ENCODE assay signal across 8 cellular contexts in genomic region chr17:1716912-1717695, GRCh38. TPM values are rescaled to one million over a fixed set of nuclear protein-coding genes. Genes with fewer than 3 reads are reported as not detected.
A peak's percentile ranks its signal among the peaks of the same experiment; 100 is the strongest.
DNase-seq lines count a peak whose midpoint lies in the region; ATAC-seq and TF ChIP-seq lines count a peak whose summit lies in the region.

No MANE protein-coding gene starts in this region.

- H3K27ac ChIP-seq in right lobe of liver = peak overlapping the region; percentile 96 to 98 (median 97)

- peak; percentile 81 for TF ChIP-seq POLR2A in right lobe of liver (IDR thresholded peaks at IDR 0.05)

- peaks cover 0 to 32% (median 15%) of the 10 kb centered on the region in 4 donors for H3K4me1 ChIP-seq in right lobe of liver

- TF ChIP-seq CTCF in right lobe of liver (IDR thresholded peaks at IDR 0.05) = no peak

- no peaks in the 10 kb centered on the region for H3K27me3 Mint-ChIP-seq in activated CD4-positive, alpha-beta memory T cell treated with anti-CD3 and anti-CD28 coated beads for 36 hours

- POLR2A ChIA-PET in activated CD4-positive, alpha-beta memory T cell treated with anti-CD3 and anti-CD28 coated beads for 36 hours (lab: Charles Lee) = interaction anchor here (0.6 to 2.2 kb wide), 17 partner anchors 10 to 619 kb away, joined by 3 to 13 read pairs (median 4); partner anchors contain the start of genes HIC1, RILP, RPA1 and SMYD4

- H3K9me3 Mint-ChIP-seq in activated CD4-positive, alpha-beta memory T cell treated with anti-CD3 and anti-CD28 coated beads for 36 hours = no peaks in the 10 kb centered on the region

- 0% methylated on average over 10 of the region's 13 CpGs for WGBS in right lobe of liver (ENCODE audit: insufficient coverage, low coverage, low lambda C conversion rate, missing lambda C conversion rate)

- ATAC-seq in GM19372 (IDR thresholded peaks at IDR 0.05; ENCODE audit: low read depth, unreplicated experiment) = peak; percentile 47
- peak; percentile 34 for ATAC-seq in HG03571 (IDR thresholded peaks at IDR 0.05; ENCODE audit: unreplicated experiment)
- ATAC-seq in right lobe of liver = peak; percentile 55 to 71 (median 60)

- peak overlapping the region; percentile 54 to 98 (median 87) for H3K4me3 ChIP-seq in right lobe of liver

- DNase-seq in C1 segment of cervical spinal cord (lab: John Stamatoyannopoulos, UW) = peak; percentile 54 to 96 (median 91)
- peak; percentile 86 for DNase-seq in NCI-H774 (lab: John Stamatoyannopoulos, UW)
- peak; percentile 93 for DNase-seq in activated CD4-positive, alpha-beta memory T cell treated with anti-CD3 and anti-CD28 coated beads for 36 hours
- peak; percentile 98 for DNase-seq in ecto neural progenitor cell (ENCODE audit: low spot score)
- DNase-seq in right lobe of liver = peak; percentile 88 to 97 (median 92)
- peak; percentile 93 for DNase-seq in stimulated activated CD4-positive, alpha-beta T cell treated with anti-CD3 and anti-CD28 coated beads, Interleukin-4, amount 100 ng/mL, for 24 hours

- intact Hi-C loops in activated CD4-positive, alpha-beta memory T cell treated with anti-CD3 and anti-CD28 coated beads for 36 hours (cut with micrococcal nuclease) = loop anchor here (1.0 to 10.0 kb wide), 7 partner anchors 33 to 548 kb away; partner anchors contain the start of genes OVCA2, PITPNA, PRPF8 and RILP
- intact Hi-C loops in right lobe of liver (cut with DNase I) = no loop called here

- peaks cover under 1% of the 10 kb centered on the region for H3K36me3 Mint-ChIP-seq in activated CD4-positive, alpha-beta memory T cell treated with anti-CD3 and anti-CD28 coated beads for 36 hours

- H3K9me3 ChIP-seq in right lobe of liver = no peaks in the 10 kb centered on the region

- CTCF ChIA-PET in activated CD4-positive, alpha-beta memory T cell treated with anti-CD3 and anti-CD28 coated beads for 36 hours (lab: Charles Lee) = interaction anchor here (0.7 to 2.9 kb wide), 14 partner anchors 8 to 338 kb away, joined by 3 to 22 read pairs (median 4); partner anchors contain the start of genes DPH1, HIC1, PRPF8 and RILP

- peak overlapping the region; percentile 99 for H3K27ac Mint-ChIP-seq in activated CD4-positive, alpha-beta memory T cell treated with anti-CD3 and anti-CD28 coated beads for 36 hours

- H3K4me3 Mint-ChIP-seq in activated CD4-positive, alpha-beta memory T cell treated with anti-CD3 and anti-CD28 coated beads for 36 hours = peak overlapping the region; percentile 94

- H3K36me3 ChIP-seq in right lobe of liver = peaks cover 0 to 19% (median 11%) of the 10 kb centered on the region in 4 donors

- no peaks in the 10 kb centered on the region for H3K27me3 ChIP-seq in right lobe of liver

- peaks cover 16% of the 10 kb centered on the region for H3K4me1 Mint-ChIP-seq in activated CD4-positive, alpha-beta memory T cell treated with anti-CD3 and anti-CD28 coated beads for 36 hours (ENCODE audit: low read depth)

RNA-seq across cellular contexts. Expression of gene TLCD2, which starts 6.9 kb away (rescaled TPM):
- under 1 TPM; 0.85 to 0.86 TPM for total RNA-seq in activated CD4-positive, alpha-beta memory T cell treated with anti-CD3 and anti-CD28 coated beads for 36 hours
- total RNA-seq in right lobe of liver = 10 to 100 TPM in 1 of 6 experiments, 1 to 10 TPM in 5; 2.5 to 17.7 (median 3.7) TPM

RNA-seq across cellular contexts. Expression of gene WDR81, which starts 7.4 kb away (rescaled TPM):
- total RNA-seq in activated CD4-positive, alpha-beta memory T cell treated with anti-CD3 and anti-CD28 coated beads for 36 hours = 1 to 10 TPM; 6.3 to 7.3 TPM
- 10 to 100 TPM; 23.0 to 27.2 (median 23.9) TPM for total RNA-seq in right lobe of liver

RNA-seq across cellular contexts. Expression of gene SERPINF2, which starts 25.6 kb away (rescaled TPM):
- not detected for total RNA-seq in activated CD4-positive, alpha-beta memory T cell treated with anti-CD3 and anti-CD28 coated beads for 36 hours
- total RNA-seq in right lobe of liver = 1,000 to 10,000 TPM; 1,040 to 1,391 (median 1,137) TPM

RNA-seq across cellular contexts. Expression of gene PRPF8, which starts 32.4 kb away (rescaled TPM):
- total RNA-seq in activated CD4-positive, alpha-beta memory T cell treated with anti-CD3 and anti-CD28 coated beads for 36 hours = 100 to 1,000 TPM; 370 to 378 TPM
- 100 to 1,000 TPM in 3 of 6 experiments, 10 to 100 TPM in 3; 79.3 to 116 (median 102) TPM for total RNA-seq in right lobe of liver

RNA-seq across cellular contexts. Expression of gene SERPINF1, which starts 44.8 kb away (rescaled TPM):
- under 1 TPM in 1 of 2 experiments, not detected in 1; 0.29 TPM for total RNA-seq in activated CD4-positive, alpha-beta memory T cell treated with anti-CD3 and anti-CD28 coated beads for 36 hours
- total RNA-seq in right lobe of liver = 1,000 to 10,000 TPM in 2 of 6 experiments, 100 to 1,000 TPM in 4; 621 to 1,110 (median 800) TPM

Comparison
In these comparisons a context has a peak if more than half of its experiments do, and no peak if none do; other contexts are left out.
1. Peak in every context shown above with its lines: DNase-seq, ATAC-seq, H3K4me3 ChIP-seq and H3K27ac ChIP-seq.
2. RNA of gene SERPINF2, which starts 25.6 kb away (total RNA-seq): 1,040 to 1,391 TPM in right lobe of liver; not detected in activated CD4-positive, alpha-beta memory T cell treated with anti-CD3 and anti-CD28 coated beads for 36 hours; every median in the first group is over 100 times any median in the second.